ENCODE assay signal across 9 cellular contexts in the genomic region with DNA sequence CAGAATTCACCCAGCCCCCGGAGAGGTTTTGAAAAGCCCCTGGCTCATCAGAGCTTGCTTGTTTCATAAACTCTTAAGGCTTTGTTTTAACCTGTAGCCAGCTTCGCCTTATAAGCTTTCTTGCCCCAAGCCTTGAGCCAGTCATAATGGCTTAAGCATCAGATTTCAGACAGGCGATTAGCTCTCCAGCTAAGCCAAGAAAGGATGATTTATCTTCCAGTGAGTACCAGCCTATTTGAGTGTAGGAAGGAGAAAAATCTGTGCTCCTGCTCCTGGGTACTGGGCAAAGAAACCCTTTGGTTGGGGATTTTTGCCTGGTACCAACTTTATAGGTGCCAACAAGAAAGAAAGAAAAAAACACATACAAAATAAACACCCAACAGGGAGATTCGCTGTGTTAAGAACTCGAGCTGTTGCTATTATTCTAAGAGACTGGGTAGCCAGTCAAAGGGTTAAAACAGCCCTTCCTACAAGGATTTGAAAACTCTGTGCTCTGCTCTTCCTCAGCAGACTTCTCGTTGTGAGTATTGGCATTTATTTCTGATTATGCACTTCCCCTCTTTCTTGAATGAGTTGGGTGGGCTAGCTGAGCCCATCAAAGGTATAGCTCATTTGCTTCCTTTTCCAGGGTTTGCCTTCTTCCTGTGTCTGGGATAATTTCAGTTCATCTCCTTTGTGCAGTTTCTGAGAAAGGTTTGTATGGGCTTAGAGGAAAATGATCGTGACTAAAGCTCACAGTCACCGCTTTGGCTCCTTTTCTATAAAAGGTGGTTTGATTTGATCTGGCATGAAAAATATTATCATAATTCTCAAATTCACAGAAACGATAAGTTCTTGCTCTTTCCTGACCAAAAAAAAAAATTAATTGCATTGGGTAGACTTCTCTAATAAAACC.
DNase-seq lines count a peak whose midpoint lies in the region; FAIRE-seq and TF ChIP-seq lines count a peak whose summit lies in the region.
"Had no signal": no experiment of that assay in that cellular context is flagged by ENCODE, and none has a peak within 500 bp of the region (broad histone marks: within the 10 kb centered on the region; RNA-seq: fewer than 3 reads in every experiment).

No MANE protein-coding gene starts in this region.

- POLR2A ChIA-PET in MCF 10A (lab: Yijun Ruan, JAX): interaction anchor here (0.6 to 4.7 kb wide), 27 partner anchors 11 to 1022 kb away, joined by 3 to 139 read pairs (median 5); no protein-coding TSS in a partner anchor

- peak overlapping the region; percentile 93 for H3K27ac Mint-ChIP-seq in MCF 10A (ENCODE audit: low read depth, unreplicated experiment)
- no peak overlapping the region for H3K27ac Mint-ChIP-seq in activated naive CD4-positive, alpha-beta T cell treated with anti-CD3 and anti-CD28 coated beads for 36 hours
- H3K27ac Mint-ChIP-seq: natural killer cell had no signal

- peak; percentile 70 for DNase-seq in MCF 10A (ENCODE audit: unreplicated experiment)
- DNase-seq in islet precursor cell: peak; percentile 81
- DNase-seq in superior temporal gyrus (ENCODE audit: extremely low spot score): peak; percentile 35
- DNase-seq in tibial nerve (ENCODE audit: low spot score in 2 of 2): no peak
- DNase-seq in NCI-H69 (lab: John Stamatoyannopoulos, UW): no peak
- DNase-seq in GM19239 (ENCODE audit: insufficient read length, low spot score): no peak
- DNase-seq in activated naive CD4-positive, alpha-beta T cell treated with anti-CD3 and anti-CD28 coated beads for 36 hours: no peak
- DNase-seq: natural killer cell had no signal

- TF ChIP-seq CTCF in MCF 10A (IDR thresholded peaks at IDR 0.05; ENCODE audit: unreplicated experiment) (no peak), tibial nerve (IDR thresholded peaks at IDR 0.05) (no peak)

- H3K36me3 ChIP-seq in HUES48 (ENCODE audit: control insufficient read depth, insufficient read depth, low read length) (no peaks in the 10 kb centered on the region), tibial nerve (no peaks in the 10 kb centered on the region)

- CTCF ChIA-PET in MCF 10A (lab: Yijun Ruan, JAX): interaction anchor here (0.6 to 2.3 kb wide), 7 partner anchors 9 to 90 kb away, joined by 3 to 8 read pairs (median 3); no protein-coding TSS in a partner anchor
- CTCF ChIA-PET in activated naive CD4-positive, alpha-beta T cell treated with anti-CD3 and anti-CD28 coated beads for 36 hours (lab: Charles Lee): interaction anchor here (0.6 kb wide), 1 partner anchor 17 kb away, joined by 3 read pairs; no protein-coding TSS in a partner anchor

- no peak for FAIRE-seq in GM19239 (lab: Jason Lieb, UNC)

- H3K4me1 ChIP-seq in HUES48 (ENCODE audit: control insufficient read depth, insufficient read depth, low read length) (peaks cover 31% of the 10 kb centered on the region), tibial nerve (peaks cover 0 to 43% (median 10%) of the 10 kb centered on the region in 4 donors)

- H3K4me1 Mint-ChIP-seq in MCF 10A (ENCODE audit: insufficient read depth, unreplicated experiment): peaks cover 51% of the 10 kb centered on the region
- no peaks in the 10 kb centered on the region for H3K4me1 Mint-ChIP-seq in activated naive CD4-positive, alpha-beta T cell treated with anti-CD3 and anti-CD28 coated beads for 36 hours (ENCODE audit: low read depth)
- H3K4me1 Mint-ChIP-seq: natural killer cell had no signal

- H3K27ac ChIP-seq in HUES48 (ENCODE audit: low read depth, low read length) (peak overlapping the region; percentile 86), tibial nerve (peak overlapping the region in 2 of 4 donors; percentile 74 to 79)

- H3K27me3 ChIP-seq in HUES48 (ENCODE audit: control insufficient read depth, insufficient read depth, low read length) (no peaks in the 10 kb centered on the region), tibial nerve (no peaks in the 10 kb centered on the region)

- H3K9me3 ChIP-seq in HUES48 (ENCODE audit: control insufficient read depth, insufficient read depth, low read length): no peaks in the 10 kb centered on the region
- H3K9me3 ChIP-seq in tibial nerve: no peaks in the 10 kb centered on the region

- H3K27me3 Mint-ChIP-seq in MCF 10A (ENCODE audit: insufficient read depth, unreplicated experiment): no peaks in the 10 kb centered on the region
- no peaks in the 10 kb centered on the region for H3K27me3 Mint-ChIP-seq in activated naive CD4-positive, alpha-beta T cell treated with anti-CD3 and anti-CD28 coated beads for 36 hours (ENCODE audit: low read depth)

- peak overlapping the region; percentile 57 for H3K4me3 Mint-ChIP-seq in MCF 10A (ENCODE audit: unreplicated experiment)
- H3K4me3 Mint-ChIP-seq in activated naive CD4-positive, alpha-beta T cell treated with anti-CD3 and anti-CD28 coated beads for 36 hours: no peak overlapping the region
- H3K4me3 Mint-ChIP-seq: natural killer cell had no signal

- intact Hi-C loops in MCF 10A (cut with micrococcal nuclease): loop anchor here (2.0 kb wide), 1 partner anchor 54 kb away; no protein-coding TSS in a partner anchor
- intact Hi-C loops in activated naive CD4-positive, alpha-beta T cell treated with anti-CD3 and anti-CD28 coated beads for 36 hours (cut with micrococcal nuclease): no loop called here

- H3K9me3 Mint-ChIP-seq in MCF 10A (ENCODE audit: unreplicated experiment): no peaks in the 10 kb centered on the region
- no peaks in the 10 kb centered on the region for H3K9me3 Mint-ChIP-seq in activated naive CD4-positive, alpha-beta T cell treated with anti-CD3 and anti-CD28 coated beads for 36 hours
- H3K9me3 Mint-ChIP-seq: natural killer cell had no signal

- TSS peak; percentile 64 for BruUV-seq in MCF 10A (replicated peaks; lab: Mats Ljungman, UMichigan)

- peaks cover 28% of the 10 kb centered on the region for H3K36me3 Mint-ChIP-seq in MCF 10A (ENCODE audit: insufficient read depth, unreplicated experiment)
- no peaks in the 10 kb centered on the region for H3K36me3 Mint-ChIP-seq in activated naive CD4-positive, alpha-beta T cell treated with anti-CD3 and anti-CD28 coated beads for 36 hours (ENCODE audit: low read depth)
- H3K36me3 Mint-ChIP-seq: natural killer cell had no signal

- no peak for TF ChIP-seq EP300 in tibial nerve (IDR thresholded peaks at IDR 0.05)

- H3K9ac ChIP-seq in HUES48 (ENCODE audit: low read depth, low read length): no peak overlapping the region; the same call in 1 of the 2 replicates

- H3K4me3 ChIP-seq in HUES48 (ENCODE audit: low read depth, low read length): peak overlapping the region; percentile 44
- H3K4me3 ChIP-seq in tibial nerve: no peak overlapping the region

- 43 to 48% methylated on average over 9 of the region's 9 CpGs for WGBS in tibial nerve, 2 donors

- TF ChIP-seq POLR2A in tibial nerve (IDR thresholded peaks at IDR 0.05): no peak

Comparison
In these comparisons a context has a peak if more than half of its experiments do, and no peak if none do; other contexts are left out.
1. DNase-seq: peak in MCF 10A (single experiment), islet precursor cell (single experiment) and superior temporal gyrus (single experiment); none in tibial nerve (0 of 2), NCI-H69 (single experiment), GM19239 (single experiment) and activated naive CD4-positive, alpha-beta T cell treated with anti-CD3 and anti-CD28 coated beads for 36 hours (single experiment).